8 cellular contexts compared by ENCODE assay signal in the genomic region with DNA sequence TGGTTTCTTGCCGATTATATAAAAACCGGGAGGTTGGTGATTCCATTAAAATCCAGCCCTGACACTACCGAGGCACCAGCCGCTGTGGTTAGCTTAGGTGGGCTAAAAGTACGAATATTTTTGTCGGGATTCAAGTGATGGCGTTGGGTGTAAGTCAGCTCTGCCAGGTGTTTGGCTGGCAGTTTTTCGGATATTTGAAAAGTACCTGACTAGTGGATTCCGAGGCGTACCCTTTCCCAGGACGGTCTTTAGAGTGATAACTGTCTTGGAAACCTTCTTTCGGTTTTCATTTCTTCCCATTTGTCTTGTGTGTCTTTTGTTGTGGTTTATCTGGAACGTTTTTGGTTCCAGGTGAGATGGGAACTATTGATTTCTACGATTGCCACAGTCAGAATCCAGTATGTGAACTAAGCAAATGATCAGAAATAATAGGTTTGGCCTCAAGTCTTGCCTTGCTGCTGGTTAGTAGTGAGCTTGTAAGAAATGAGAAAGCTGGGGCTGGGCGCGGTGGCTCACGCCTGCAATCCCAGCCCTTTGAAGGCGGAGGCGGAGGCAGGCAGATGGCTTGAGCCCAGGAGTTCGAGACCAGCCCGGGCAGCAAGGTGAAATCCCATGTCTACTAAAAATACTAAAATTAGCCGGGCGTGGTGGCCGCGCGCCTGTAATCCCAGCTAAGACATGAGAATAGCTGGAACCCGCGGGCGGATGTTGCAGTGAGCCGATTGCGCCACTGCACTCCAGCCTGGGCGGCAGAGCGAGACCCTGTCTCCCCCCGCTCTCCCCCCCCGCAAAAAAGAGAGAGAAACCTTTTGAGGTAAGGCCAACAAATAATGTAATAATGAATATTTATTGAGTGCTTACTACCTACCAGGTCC. TPM values are rescaled to one million over a fixed set of nuclear protein-coding genes. Genes with fewer than 3 reads are reported as not detected.
DNase-seq lines count a peak whose midpoint lies in the region; ATAC-seq, FAIRE-seq and TF ChIP-seq lines count a peak whose summit lies in the region.

No MANE protein-coding gene starts in this region.

- H3K36me3 ChIP-seq in RWPE2 (ENCODE audit: low read depth) (no peaks in the 10 kb centered on the region), iPS DF 6.9 (ENCODE audit: control insufficient read depth, insufficient read depth, low read length) (no peaks in the 10 kb centered on the region), sigmoid colon (no peaks in the 10 kb centered on the region)

- H3K4me3 ChIP-seq in A549 (peak overlapping the region; percentile 86), RWPE2 (ENCODE audit: severe bottlenecking) (peak overlapping the region; percentile 54), iPS DF 6.9 (ENCODE audit: low read length) (peak overlapping the region; percentile 78; the same call in 1 of the 2 replicates), sigmoid colon (peak overlapping the region; percentile 56 to 85 (median 77))

- TF ChIP-seq POLR2A in A549 (IDR thresholded peaks at IDR 0.05; ENCODE audit: low read length) (no peak), sigmoid colon (IDR thresholded peaks at IDR 0.05) (peak in 1 of 2 donors; percentile 29)

- 6% methylated on average over 29 of the region's 35 CpGs for whole genome bisulfite sequencing in A549 (ENCODE audit: missing lambda C conversion rate)
- WGBS in iPS DF 6.9 (ENCODE audit: insufficient coverage, insufficient read length): no CpG with 5 or more reads among the region's 35 CpGs
- WGBS in sigmoid colon, 2 donors: 3 to 12% methylated on average over 35 of the region's 35 CpGs

- CTCF ChIA-PET in A549 (lab: Yijun Ruan, JAX): interaction anchor here (1.1 to 1.6 kb wide), 4 partner anchors 8 to 32 kb away, joined by 3 to 4 read pairs (median 3); no protein-coding TSS in a partner anchor

- TF ChIP-seq RAD21 in A549 (conservative IDR thresholded peaks at IDR 0.05 in 1 of 2, IDR thresholded peaks at IDR 0.05 in 1 of 2): no peak

- ATAC-seq in A549: no peak
- peak; percentile 2 for ATAC-seq in GM19395 (IDR thresholded peaks at IDR 0.05; ENCODE audit: unreplicated experiment)
- peak; percentile 1; the same call in 2 of the 3 replicates for ATAC-seq in RWPE2 (ENCODE audit: low read depth)
- ATAC-seq in GM18502 (IDR thresholded peaks at IDR 0.05; ENCODE audit: poor library complexity, unreplicated experiment): no peak
- no peak for ATAC-seq in GM21528 (IDR thresholded peaks at IDR 0.05; ENCODE audit: low FRiP score, unreplicated experiment)

- POLR2A ChIA-PET in A549 (lab: Yijun Ruan, JAX): interaction anchor here (1.5 to 1.6 kb wide), 2 partner anchors 39 to 40 kb away, joined by 4 to 6 read pairs; a partner anchor contains a TSS

- FAIRE-seq in A549 (lab: Jason Lieb, UNC): no peak

- TF ChIP-seq EP300 in A549 (IDR thresholded peaks at IDR 0.05): no peak
- TF ChIP-seq EP300 in sigmoid colon (IDR thresholded peaks at IDR 0.05): no peak

- peak overlapping the region; percentile 98 for H3K4me2 ChIP-seq in A549

- TF ChIP-seq CTCF in A549 (IDR thresholded peaks at IDR 0.05) (no peak), RWPE2 (IDR thresholded peaks at IDR 0.05; ENCODE audit: poor library complexity, severe bottlenecking) (no peak), sigmoid colon (IDR thresholded peaks at IDR 0.05) (no peak)

- peak overlapping the region; percentile 78 to 98 for H3K27ac ChIP-seq in A549
- H3K27ac ChIP-seq in RWPE2 (ENCODE audit: poor library complexity, severe bottlenecking): peak overlapping the region; percentile 80
- H3K27ac ChIP-seq in iPS DF 6.9 (ENCODE audit: low read length): no peak overlapping the region
- H3K27ac ChIP-seq in sigmoid colon: peak overlapping the region; percentile 89 to 98 (median 95)

- H3K4me1 ChIP-seq in A549: peaks cover 21% of the 10 kb centered on the region
- peaks cover 13% of the 10 kb centered on the region for H3K4me1 ChIP-seq in RWPE2 (ENCODE audit: insufficient read depth, poor library complexity, severe bottlenecking)
- H3K4me1 ChIP-seq in iPS DF 6.9 (ENCODE audit: control insufficient read depth, insufficient read depth, low read length): no peaks in the 10 kb centered on the region
- H3K4me1 ChIP-seq in sigmoid colon: peaks cover 0 to 35% (median 23%) of the 10 kb centered on the region in 4 donors

- peak in 1 of 2 experiments; percentile 31 for DNase-seq in A549 (ENCODE audit: low read depth in 1 of 2, low spot score in 1 of 2)
- DNase-seq in RWPE2 (ENCODE audit: low spot score): no peak
- DNase-seq in astrocyte of the hippocampus (ENCODE audit: low read depth, low spot score): peak; percentile 55
- no peak for DNase-seq in iPS DF 6.9 (ENCODE audit: low read depth, low spot score)
- DNase-seq in sigmoid colon: peak; percentile 90

- H3K9me3 ChIP-seq in A549 (no peaks in the 10 kb centered on the region), RWPE2 (ENCODE audit: severe bottlenecking) (no peaks in the 10 kb centered on the region), iPS DF 6.9 (ENCODE audit: control insufficient read depth, insufficient read depth, low read length) (no peaks in the 10 kb centered on the region), sigmoid colon (no peaks in the 10 kb centered on the region)

- H3K27me3 ChIP-seq in RWPE2 (ENCODE audit: insufficient read depth, poor library complexity, severe bottlenecking) (no peaks in the 10 kb centered on the region), iPS DF 6.9 (ENCODE audit: control insufficient read depth, insufficient read depth, low read length) (no peaks in the 10 kb centered on the region; the same call in 1 of the 2 replicates), sigmoid colon (no peaks in the 10 kb centered on the region)

- intact Hi-C loops in sigmoid colon (cut with DNase I): loop anchor here (1.0 kb wide), 1 partner anchor 40 kb away; a partner anchor contains a TSS

TF ChIP-seq in A549, 52 proteins besides CTCF, POLR2A, EP300 and RAD21:
- TF ChIP-seq CEBPB (IDR thresholded peaks at IDR 0.05): peak in 1 of 2 experiments; percentile 71; a peak in 2 of 4 replicates
- no peak for TF ChIP-seq CHD4 (IDR thresholded peaks at IDR 0.05; ENCODE audit: borderline replicate concordance)
- TF ChIP-seq, protein P1, sequence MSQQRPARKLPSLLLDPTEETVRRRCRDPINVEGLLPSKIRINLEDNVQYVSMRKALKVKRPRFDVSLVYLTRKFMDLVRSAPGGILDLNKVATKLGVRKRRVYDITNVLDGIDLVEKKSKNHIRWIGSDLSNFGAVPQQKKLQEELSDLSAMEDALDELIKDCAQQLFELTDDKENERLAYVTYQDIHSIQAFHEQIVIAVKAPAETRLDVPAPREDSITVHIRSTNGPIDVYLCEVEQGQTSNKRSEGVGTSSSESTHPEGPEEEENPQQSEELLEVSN (IDR thresholded peaks at IDR 0.05; ENCODE audit: borderline replicate concordance, low read depth): no peak

RNA-seq across cellular contexts. Expression of a gene that starts 1.4 kb away (rescaled TPM):
- polyA plus RNA-seq in A549 (2011; rRNA removed): 24.8 and 37.3 TPM in 2 replicates
- 4.9 and 5.8 TPM in 2 replicates for polyA plus RNA-seq in A549 (2012; cell fraction: cytosol; rRNA removed)
- polyA plus RNA-seq in A549 (2012; cell fraction: nucleus; rRNA removed): 2.2 TPM in 2 replicates
- polyA plus RNA-seq in A549 (2017; fragmentation: RNase III; extraction: RNeasy Plus Mini Kit Qiagen cat#74134 plus additional on column Dnase treatment): 19.8 to 22.2 TPM (median 20.9 TPM) in 3 replicates
- 11.0 and 11.3 TPM in 2 replicates for polyA minus RNA-seq in A549 (2011; rRNA and poly(A)+ RNA removed)
- total RNA-seq in sigmoid colon: 10 to 100 TPM; 46.4 to 63.9 (median 51.8) TPM
- 10 to 100 TPM; 11.4 to 15.7 (median 13.2) TPM for polyA plus RNA-seq in sigmoid colon

RNA-seq across cellular contexts. Expression of a gene that starts 14.4 kb away (rescaled TPM):
- polyA plus RNA-seq in A549 (2011; rRNA removed) (8.0 and 8.2 TPM in 2 replicates), A549 (2017; fragmentation: RNase III; extraction: RNeasy Plus Mini Kit Qiagen cat#74134 plus additional on column Dnase treatment) (5.7 to 6.5 TPM (median 6.1 TPM) in 3 replicates), sigmoid colon (10 to 100 TPM in 1 of 3 donors, 1 to 10 TPM in 2; 2.4 to 20.4 (median 5.5) TPM)
- polyA plus RNA-seq in A549 (2012; cell fraction: cytosol; rRNA removed): 5.3 and 8.0 TPM in 2 replicates
- 11.5 and 15.4 TPM in 2 replicates for polyA plus RNA-seq in A549 (2012; cell fraction: nucleus; rRNA removed)
- polyA minus RNA-seq in A549 (2011; rRNA and poly(A)+ RNA removed): 13.2 and 16.6 TPM in 2 replicates
- total RNA-seq in sigmoid colon: 10 to 100 TPM; 35.2 to 41.8 (median 36.6) TPM

RNA-seq across cellular contexts. Expression of a gene that starts 40.0 kb away (rescaled TPM):
- polyA plus RNA-seq in A549 (2011; rRNA removed): 44.6 and 66.0 TPM in 2 replicates
- polyA plus RNA-seq in A549 (2012; cell fraction: cytosol; rRNA removed): 11.0 and 13.3 TPM in 2 replicates
- 11.4 and 18.7 TPM in 2 replicates for polyA plus RNA-seq in A549 (2012; cell fraction: nucleus; rRNA removed)
- 12.1 to 14.2 TPM (median 12.6 TPM) in 3 replicates for polyA plus RNA-seq in A549 (2017; fragmentation: RNase III; extraction: RNeasy Plus Mini Kit Qiagen cat#74134 plus additional on column Dnase treatment)
- polyA minus RNA-seq in A549 (2011; rRNA and poly(A)+ RNA removed): 62.9 and 69.4 TPM in 2 replicates
- 100 to 1,000 TPM in 1 of 4 donors, 10 to 100 TPM in 3; 44.7 to 154 (median 49.4) TPM for total RNA-seq in sigmoid colon
- polyA plus RNA-seq in sigmoid colon: 10 to 100 TPM in 1 of 3 donors, 1 to 10 TPM in 2; 4.8 to 15.7 (median 5.5) TPM

Comparison
In these comparisons a context has a peak if more than half of its experiments do, and no peak if none do; other contexts are left out.
1. ATAC-seq: peak in GM19395 (single experiment) and RWPE2 (single experiment); none in A549 (0 of 2), GM18502 (single experiment) and GM21528 (single experiment).
2. DNase-seq: peak in astrocyte of the hippocampus (single experiment) and sigmoid colon (single experiment); none in RWPE2 (single experiment) and iPS DF 6.9 (single experiment).
3. Peak in every context shown above with its lines, with median percentiles within 50 percentile points of each other: H3K4me3 ChIP-seq.